23 cellular contexts compared by ENCODE assay signal in the genomic region with DNA sequence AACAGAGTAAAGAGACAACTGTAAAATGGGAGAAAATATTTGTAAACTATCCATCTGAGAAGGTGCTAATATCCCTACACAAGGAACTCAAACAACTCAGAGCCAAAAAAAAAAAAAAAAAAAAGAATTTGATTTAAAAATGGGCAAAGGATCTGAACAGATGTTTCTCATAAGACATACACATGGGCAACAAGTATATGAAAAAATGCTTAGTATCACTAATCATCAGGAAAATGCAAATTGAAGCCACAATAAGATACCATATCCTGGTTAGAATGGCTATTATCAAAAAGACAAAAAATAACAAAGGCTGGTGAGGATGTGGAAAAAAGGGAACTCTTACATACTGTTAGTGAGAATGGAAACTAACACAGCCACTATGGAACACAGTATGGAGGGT.
"Had no signal": no experiment of that assay in that cellular context is flagged by ENCODE, and none has a peak within 500 bp of the region (broad histone marks: within the 10 kb centered on the region; RNA-seq: fewer than 3 reads in every experiment).

No MANE protein-coding gene starts in this region.

- H3K27ac ChIP-seq: dorsolateral prefrontal cortex, lower lobe of right lung, neutrophil, pancreas, right lobe of liver, thoracic aorta, transverse colon, vagina had no signal

- H3K27ac Mint-ChIP-seq: memory B cell; natural killer cell; progenitor cell of endocrine pancreas; stimulated activated naive B cell treated with anti-CD40 and anti-IgM and Interleukin-4, amounts not matched to agents 10 μg/mL and 1 μg/mL and 100 μg/mL, for 72 hours; stimulated activated naive CD8-positive, alpha-beta T cell treated with anti-CD3 and anti-CD28 coated beads, Interleukin-15, Interleukin-2, amounts not matched to agents 100 ng/mL and 50 ng/mL, for 24 hours had no signal

- H3K4me1 ChIP-seq: lower lobe of right lung, pancreas, right lobe of liver, transverse colon, vagina had no signal

- H3K4me3 Mint-ChIP-seq: memory B cell; natural killer cell; neural crest cell; stimulated activated naive B cell treated with anti-CD40 and anti-IgM and Interleukin-4, amounts not matched to agents 10 μg/mL and 1 μg/mL and 100 μg/mL, for 72 hours; stimulated activated naive CD8-positive, alpha-beta T cell treated with anti-CD3 and anti-CD28 coated beads, Interleukin-15, Interleukin-2, amounts not matched to agents 100 ng/mL and 50 ng/mL, for 24 hours had no signal

- ATAC-seq: left ventricle myocardium superior; lower lobe of right lung; natural killer cell; pancreas; right lobe of liver; stimulated activated naive B cell treated with anti-CD40 and anti-IgM and Interleukin-4, amounts not matched to agents 10 μg/mL and 1 μg/mL and 100 μg/mL, for 72 hours had no signal

- H3K4me1 Mint-ChIP-seq: natural killer cell; stimulated activated naive B cell treated with anti-CD40 and anti-IgM and Interleukin-4, amounts not matched to agents 10 μg/mL and 1 μg/mL and 100 μg/mL, for 72 hours had no signal

- H3K9me3 Mint-ChIP-seq: memory B cell; natural killer cell; neural crest cell; stimulated activated naive B cell treated with anti-CD40 and anti-IgM and Interleukin-4, amounts not matched to agents 10 μg/mL and 1 μg/mL and 100 μg/mL, for 72 hours; stimulated activated naive CD8-positive, alpha-beta T cell treated with anti-CD3 and anti-CD28 coated beads, Interleukin-15, Interleukin-2, amounts not matched to agents 100 ng/mL and 50 ng/mL, for 24 hours had no signal

- H3K9me3 ChIP-seq: lower lobe of right lung, neutrophil, pancreas, right lobe of liver, thoracic aorta, transverse colon, vagina had no signal

- H3K4me3 ChIP-seq: dorsolateral prefrontal cortex, lower lobe of right lung, pancreas, right lobe of liver, thoracic aorta, transverse colon, vagina had no signal

- H3K36me3 Mint-ChIP-seq: natural killer cell had no signal

- FAIRE-seq: frontal cortex, keratinocyte, pancreas, small intestine had no signal

- H3K27me3 Mint-ChIP-seq: progenitor cell of endocrine pancreas; stimulated activated naive B cell treated with anti-CD40 and anti-IgM and Interleukin-4, amounts not matched to agents 10 μg/mL and 1 μg/mL and 100 μg/mL, for 72 hours; stimulated activated naive CD8-positive, alpha-beta T cell treated with anti-CD3 and anti-CD28 coated beads, Interleukin-15, Interleukin-2, amounts not matched to agents 100 ng/mL and 50 ng/mL, for 24 hours had no signal

- H3K27me3 ChIP-seq: dorsolateral prefrontal cortex, neutrophil, pancreas, right lobe of liver, transverse colon, vagina had no signal

- H3K36me3 ChIP-seq: neutrophil, pancreas, thoracic aorta, transverse colon, vagina had no signal

- DNase-seq: cortex of kidney; dorsolateral prefrontal cortex; effector CD4-positive, alpha-beta T cell; head of caudate nucleus; left ventricle myocardium superior; lower lobe of right lung; natural killer cell; pancreas; right lobe of liver; small intestine; stimulated activated CD4-positive, alpha-beta T cell treated with anti-CD3 and anti-CD28 coated beads, Interleukin-15, amount 100 ng/mL, for 24 hours; stimulated activated CD4-positive, alpha-beta T cell treated with anti-CD3 and anti-CD28 coated beads, Interleukin-2, amount 100 ng/mL, for 48 hours; stimulated activated naive B cell treated with anti-CD40 and anti-IgM and Interleukin-4, amounts not matched to agents 10 μg/mL and 1 μg/mL and 100 μg/mL, for 72 hours; transverse colon had no signal
